ENCODE assay signal across 16 cellular contexts in genomic region chr12:64456119-64456518, GRCh38. TPM values are rescaled to one million over a fixed set of nuclear protein-coding genes. Genes with fewer than 3 reads are reported as not detected.
DNase-seq lines count a peak whose midpoint lies in the region; ATAC-seq and TF ChIP-seq lines count a peak whose summit lies in the region.
"Had no signal": no experiment of that assay in that cellular context is flagged by ENCODE, and none has a peak within 500 bp of the region (broad histone marks: within the 10 kb centered on the region; RNA-seq: fewer than 3 reads in every experiment).

No MANE protein-coding gene starts in this region.

- H3K4me3 ChIP-seq in fibroblast of lung (replicated peaks in 1 of 4; ENCODE audit: control extremely low read depth in 1 of 4, insufficient read depth in 1 of 4, low read depth in 3 of 4, low read length in 4 of 4) (no peak overlapping the region), SK-N-SH (ENCODE audit: low read depth in 2 of 2, low read length in 1 of 2) (no peak overlapping the region), PC-3 (ENCODE audit: low read length) (no peak overlapping the region)
- H3K4me3 ChIP-seq: heart left ventricle, right atrium auricular region had no signal

- peak overlapping the region; percentile 30 for H3K4me2 ChIP-seq in fibroblast of lung (ENCODE audit: extremely low read depth, insufficient read depth, low read length)
- no peak overlapping the region for H3K4me2 ChIP-seq in SK-N-SH
- H3K4me2 ChIP-seq in PC-3 (ENCODE audit: low read length): no peak overlapping the region

- peaks cover 8% of the 10 kb centered on the region for H3K36me3 Mint-ChIP-seq in activated naive CD8-positive, alpha-beta T cell
- H3K36me3 Mint-ChIP-seq in activated naive CD8-positive, alpha-beta T cell treated with anti-CD3 and anti-CD28 coated beads, Interleukin-2, amount 50 U/mL, for 24 hours (ENCODE audit: low read depth): peaks cover 27% of the 10 kb centered on the region
- H3K36me3 Mint-ChIP-seq in T-helper 17 cell (ENCODE audit: low read depth): peaks cover 4% of the 10 kb centered on the region

- H3K27ac ChIP-seq in fibroblast of lung (ENCODE audit: insufficient read depth, low read length) (no peak overlapping the region), SK-N-SH (ENCODE audit: low read depth in 2 of 2, low read length in 1 of 2) (no peak overlapping the region), PC-3 (ENCODE audit: low read length) (no peak overlapping the region)
- H3K27ac ChIP-seq: brain microvascular endothelial cell, right atrium auricular region had no signal

- H4K20me1 ChIP-seq in fibroblast of lung (ENCODE audit: control insufficient read depth, extremely low read depth, insufficient read depth, low read length): no peaks in the 10 kb centered on the region
- peaks cover 14% of the 10 kb centered on the region; the same call in 1 of the 2 replicates for H4K20me1 ChIP-seq in SK-N-SH (ENCODE audit: insufficient read depth)
- peaks cover 15% of the 10 kb centered on the region; the same call in 1 of the 2 replicates for H4K20me1 ChIP-seq in PC-3 (ENCODE audit: low read length)

- no peaks in the 10 kb centered on the region for H3K9me3 Mint-ChIP-seq in activated naive CD8-positive, alpha-beta T cell (ENCODE audit: low read depth)
- H3K9me3 Mint-ChIP-seq in activated naive CD8-positive, alpha-beta T cell treated with anti-CD3 and anti-CD28 coated beads, Interleukin-2, amount 50 U/mL, for 24 hours: no peaks in the 10 kb centered on the region

- peaks cover 71% of the 10 kb centered on the region for H3K79me2 ChIP-seq in fibroblast of lung (ENCODE audit: control insufficient read depth, insufficient read depth, low read length)
- peaks cover 88% of the 10 kb centered on the region for H3K79me2 ChIP-seq in SK-N-SH (ENCODE audit: insufficient read depth)
- H3K79me2 ChIP-seq in PC-3 (ENCODE audit: low read length): peaks cover 79% of the 10 kb centered on the region

- H3K9me2 ChIP-seq in SK-N-SH: no peaks in the 10 kb centered on the region
- no peaks in the 10 kb centered on the region for H3K9me2 ChIP-seq in PC-3 (replicated peaks; ENCODE audit: low read length)

- no peak for TF ChIP-seq EP300 in SK-N-SH (IDR thresholded peaks at IDR 0.05; ENCODE audit: borderline replicate concordance in 1 of 2, low read depth in 1 of 2, low read length in 1 of 2)

- H3K27me3 Mint-ChIP-seq in activated naive CD8-positive, alpha-beta T cell: no peaks in the 10 kb centered on the region
- no peaks in the 10 kb centered on the region for H3K27me3 Mint-ChIP-seq in activated naive CD8-positive, alpha-beta T cell treated with anti-CD3 and anti-CD28 coated beads, Interleukin-2, amount 50 U/mL, for 24 hours
- no peaks in the 10 kb centered on the region for H3K27me3 Mint-ChIP-seq in T-helper 17 cell

- H3K36me3 ChIP-seq in fibroblast of lung (ENCODE audit: control insufficient read depth, insufficient read depth, low read length): no peaks in the 10 kb centered on the region
- peaks cover 19 to 29% of the 10 kb centered on the region in 2 experiments for H3K36me3 ChIP-seq in SK-N-SH (replicated peaks in 1 of 2; ENCODE audit: control insufficient read depth in 1 of 2, insufficient read depth in 2 of 2, low read length in 1 of 2)
- H3K36me3 ChIP-seq in PC-3 (ENCODE audit: low read depth, low read length): peaks cover 20% of the 10 kb centered on the region; the same call in 1 of the 2 replicates

- H2AFZ ChIP-seq in fibroblast of lung (ENCODE audit: low read length) (no peak overlapping the region), SK-N-SH (ENCODE audit: low read depth) (no peak overlapping the region), PC-3 (ENCODE audit: low read length) (no peak overlapping the region)

- no TSS peak for BruUV-seq in PC-3 (replicated peaks; lab: Mats Ljungman, UMichigan)

- H3K27ac Mint-ChIP-seq in activated naive CD8-positive, alpha-beta T cell: peak overlapping the region; percentile 72
- H3K27ac Mint-ChIP-seq in activated naive CD8-positive, alpha-beta T cell treated with anti-CD3 and anti-CD28 coated beads, Interleukin-2, amount 50 U/mL, for 24 hours: no peak overlapping the region
- peak overlapping the region; percentile 99 for H3K27ac Mint-ChIP-seq in T-helper 17 cell

- no peaks in the 10 kb centered on the region for H3K9me3 ChIP-seq in T-helper 17 cell (ENCODE audit: control insufficient read depth, low read length, poor library complexity, severe bottlenecking)
- H3K9me3 ChIP-seq in fibroblast of lung (ENCODE audit: control insufficient read depth, insufficient read depth, low read depth, low read length): no peaks in the 10 kb centered on the region
- no peaks in the 10 kb centered on the region for H3K9me3 ChIP-seq in SK-N-SH
- no peaks in the 10 kb centered on the region for H3K9me3 ChIP-seq in PC-3 (ENCODE audit: low read length)
- H3K9me3 ChIP-seq: heart left ventricle, right atrium auricular region had no signal

- POLR2A ChIA-PET in SK-N-SH (lab: Yijun Ruan, JAX) (no interaction called here), PC-3 (lab: Charles Lee; ENCODE audit: unreplicated experiment) (no interaction called here)

- H3K27me3 ChIP-seq in fibroblast of lung (ENCODE audit: control insufficient read depth, insufficient read depth, low read length): no peaks in the 10 kb centered on the region
- no peaks in the 10 kb centered on the region for H3K27me3 ChIP-seq in SK-N-SH (ENCODE audit: insufficient read depth)
- H3K27me3 ChIP-seq in PC-3 (ENCODE audit: low read length): no peaks in the 10 kb centered on the region
- H3K27me3 ChIP-seq: brain microvascular endothelial cell, heart left ventricle, right atrium auricular region had no signal

- no peak for ATAC-seq in activated naive CD8-positive, alpha-beta T cell treated with anti-CD3 and anti-CD28 coated beads, Interleukin-2, amount 50 U/mL, for 24 hours
- ATAC-seq in T-helper 17 cell (peak; percentile 46), GM18867 (IDR thresholded peaks at IDR 0.05; ENCODE audit: unreplicated experiment) (no peak), PC-3 (no peak)
- ATAC-seq: esophagus mucosa, heart left ventricle had no signal

- H3K4me1 Mint-ChIP-seq in activated naive CD8-positive, alpha-beta T cell (ENCODE audit: low read depth): peaks cover 57% of the 10 kb centered on the region
- peaks cover 53% of the 10 kb centered on the region for H3K4me1 Mint-ChIP-seq in activated naive CD8-positive, alpha-beta T cell treated with anti-CD3 and anti-CD28 coated beads, Interleukin-2, amount 50 U/mL, for 24 hours
- H3K4me1 Mint-ChIP-seq in T-helper 17 cell: peaks cover 46% of the 10 kb centered on the region

- CTCF ChIA-PET in SK-N-SH (lab: Yijun Ruan, JAX): no interaction called here
- CTCF ChIA-PET in PC-3 (lab: Charles Lee): no interaction called here

- H3F3A ChIP-seq in SK-N-SH (replicated peaks; ENCODE audit: insufficient read depth) (peaks cover 11% of the 10 kb centered on the region), PC-3 (ENCODE audit: low read length, unreplicated experiment) (no peaks in the 10 kb centered on the region)

- H3K9ac ChIP-seq in fibroblast of lung (ENCODE audit: insufficient read depth, low read length) (no peak overlapping the region), SK-N-SH (no peak overlapping the region), PC-3 (ENCODE audit: low read length) (no peak overlapping the region)

- intact Hi-C loops in PC-3 (cut with micrococcal nuclease): no loop called here

- H3K4me3 Mint-ChIP-seq in activated naive CD8-positive, alpha-beta T cell: peak overlapping the region; percentile 0
- no peak overlapping the region for H3K4me3 Mint-ChIP-seq in activated naive CD8-positive, alpha-beta T cell treated with anti-CD3 and anti-CD28 coated beads, Interleukin-2, amount 50 U/mL, for 24 hours
- peak overlapping the region; percentile 77 for H3K4me3 Mint-ChIP-seq in T-helper 17 cell

- no peak for DNase-seq in activated naive CD8-positive, alpha-beta T cell treated with anti-CD3 and anti-CD28 coated beads, Interleukin-2, amount 50 U/mL, for 24 hours
- DNase-seq in T-helper 17 cell: no peak
- no peak for DNase-seq in fibroblast of lung (ENCODE audit: low read depth in 2 of 2)
- no peak for DNase-seq in KG1 (lab: John Stamatoyannopoulos, UW)
- DNase-seq in SK-N-SH: no peak
- DNase-seq in PC-3: no peak
- DNase-seq: activated effector memory CD4-positive, alpha-beta T cell treated with anti-CD3 and anti-CD28 coated beads, Interleukin-2, amount 50 U/mL, for 16 hours; brain microvascular endothelial cell; dermis blood vessel endothelial cell; heart left ventricle; NCI-H345; T1000 had no signal

- peaks cover 12% of the 10 kb centered on the region for H3K4me1 ChIP-seq in fibroblast of lung (ENCODE audit: control insufficient read depth, extremely low read depth, insufficient read depth, low read length)
- peaks cover 10 to 19% of the 10 kb centered on the region in 2 experiments; a peak in 3 of 4 replicates for H3K4me1 ChIP-seq in SK-N-SH (ENCODE audit: control insufficient read depth in 1 of 2, insufficient read depth in 2 of 2, low read depth in 1 of 2, low read length in 1 of 2)
- H3K4me1 ChIP-seq in PC-3 (ENCODE audit: insufficient read depth, low read length): peaks cover 11% of the 10 kb centered on the region

- no peak for TF ChIP-seq RAD21 in SK-N-SH (IDR thresholded peaks at IDR 0.05; ENCODE audit: low read length)

- TF ChIP-seq CTCF in fibroblast of lung (conservative IDR thresholded peaks at IDR 0.05 in 1 of 2, IDR thresholded peaks at IDR 0.05 in 1 of 2; ENCODE audit: low read depth in 1 of 2, low read length in 2 of 2) (no peak), SK-N-SH (IDR thresholded peaks at IDR 0.05) (no peak), PC-3 (conservative IDR thresholded peaks at IDR 0.05; ENCODE audit: low read depth, low read length) (no peak)

RNA-seq across cellular contexts. Expression of gene TBK1, which starts 4.2 kb away (rescaled TPM):
- 10 to 100 TPM; 15.0 to 22.7 TPM for total RNA-seq in T-helper 17 cell
- total RNA-seq in fibroblast of lung: 35.4 and 42.9 TPM in 2 replicates
- 20.0 and 26.5 TPM in 2 replicates for polyA plus RNA-seq in fibroblast of lung
- 14.2 and 17.8 TPM in 2 replicates for polyA plus RNA-seq in fibroblast of lung (2012)
- polyA minus RNA-seq in fibroblast of lung (ENCODE audit: low replicate concordance): 0.27 and 0.74 TPM in 2 replicates
- 8.2 and 11.5 TPM in 2 replicates for polyA plus RNA-seq in SK-N-SH (2012; rRNA removed)
- polyA plus RNA-seq in SK-N-SH (2012; cell fraction: cytosol; rRNA removed): 13.4 and 16.7 TPM in 2 replicates
- polyA plus RNA-seq in SK-N-SH (2012; cell fraction: nucleus; rRNA removed): 5.0 and 14.9 TPM in 2 replicates
- total RNA-seq in PC-3 (2014; rRNA removed): 23.1 and 23.7 TPM in 2 replicates

RNA-seq across cellular contexts. Expression of gene XPOT, which starts 51.9 kb away (rescaled TPM):
- total RNA-seq in T-helper 17 cell (10 to 100 TPM; 58.2 to 61.6 TPM), fibroblast of lung (203 and 205 TPM in 2 replicates), PC-3 (2014; rRNA removed) (53.0 and 62.0 TPM in 2 replicates)
- polyA plus RNA-seq in fibroblast of lung (67.0 and 92.6 TPM in 2 replicates), SK-N-SH (2012; rRNA removed) (25.6 and 42.3 TPM in 2 replicates)
- polyA plus RNA-seq in fibroblast of lung (2012): 46.8 and 60.1 TPM in 2 replicates
- polyA minus RNA-seq in fibroblast of lung (ENCODE audit: low replicate concordance): 17.6 and 20.8 TPM in 2 replicates
- 36.6 and 38.3 TPM in 2 replicates for polyA plus RNA-seq in SK-N-SH (2012; cell fraction: cytosol; rRNA removed)
- polyA plus RNA-seq in SK-N-SH (2012; cell fraction: nucleus; rRNA removed): 24.3 and 79.5 TPM in 2 replicates
